In genomic region chr13:113825851-113826250, GRCh38 we compare ENCODE assay signal across 17 cellular contexts. TPM values are rescaled to one million over a fixed set of nuclear protein-coding genes. Genes with fewer than 3 reads are reported as not detected.
A peak's percentile ranks its signal among the peaks of the same experiment; 100 is the strongest.
DNase-seq lines count a peak whose midpoint lies in the region; ATAC-seq and TF ChIP-seq lines count a peak whose summit lies in the region.
"Had no signal": no experiment of that assay in that cellular context is flagged by ENCODE, and none has a peak within 500 bp of the region (broad histone marks: within the 10 kb centered on the region; RNA-seq: fewer than 3 reads in every experiment).

No MANE protein-coding gene starts in this region.

- TF ChIP-seq POLR2A in esophagus squamous epithelium (IDR thresholded peaks at IDR 0.05) = no peak

- DNase-seq in GM23338 (ENCODE audit: low spot score) = no peak
- DNase-seq in RWPE1 (ENCODE audit: low spot score) = no peak
- DNase-seq in esophagus squamous epithelium (lab: John Stamatoyannopoulos, UW) = no peak
- no peak for DNase-seq in stimulated activated effector memory CD8-positive, alpha-beta T cell treated with anti-CD3 and anti-CD28 coated beads, Interleukin-12 subunit alpha, Interleukin-12 subunit beta, amount 100 ng/mL, for 72 hours (ENCODE audit: low spot score in 2 of 2)
- no peak for DNase-seq in SW 1271 (lab: John Stamatoyannopoulos, UW)
- DNase-seq in effector CD4-positive, alpha-beta T cell = no peak
- DNase-seq: H7, MG63, NCI-H1048, NCI-H1436 treated with DMSO at 0.1 percent for 48 hours, NCI-H2029, NCI-H2171, NCI-H526, PC-3 had no signal

- intact Hi-C loops in esophagus squamous epithelium (cut with DNase I) = no loop called here

- no peaks in the 10 kb centered on the region for H3K9me3 ChIP-seq in esophagus squamous epithelium
- H3K9me3 ChIP-seq: MG63 had no signal

- no peak overlapping the region for H3K27ac Mint-ChIP-seq in GM23338
- H3K27ac Mint-ChIP-seq in stimulated activated effector memory CD8-positive, alpha-beta T cell treated with anti-CD3 and anti-CD28 coated beads, Interleukin-12 subunit alpha, Interleukin-12 subunit beta, amount 100 ng/mL, for 72 hours = peak overlapping the region; percentile 15

- no peak overlapping the region for H2AFZ ChIP-seq in GM23338

- 83 to 89% methylated on average over 4 to 9 of the region's 16 CpGs for WGBS in esophagus squamous epithelium, 2 donors

- peaks cover 38% of the 10 kb centered on the region for H3K36me3 Mint-ChIP-seq in GM23338 (ENCODE audit: low read depth)
- H3K36me3 Mint-ChIP-seq in stimulated activated effector memory CD8-positive, alpha-beta T cell treated with anti-CD3 and anti-CD28 coated beads, Interleukin-12 subunit alpha, Interleukin-12 subunit beta, amount 100 ng/mL, for 72 hours = no peaks in the 10 kb centered on the region

- peaks cover 6% of the 10 kb centered on the region for H3K27me3 Mint-ChIP-seq in GM23338 (ENCODE audit: insufficient read depth, low read depth, poor library complexity)

- TF ChIP-seq CTCF in GM23338 (conservative IDR thresholded peaks at IDR 0.05; ENCODE audit: low read depth in 2 of 2) = peak; percentile 14 to 22; a peak in 1 of 4 replicates
- no peak for TF ChIP-seq CTCF in RWPE1 (conservative IDR thresholded peaks at IDR 0.05; ENCODE audit: low read depth)
- no peak for TF ChIP-seq CTCF in esophagus squamous epithelium (IDR thresholded peaks at IDR 0.05)

- H3K79me2 ChIP-seq in GM23338 (replicated peaks; ENCODE audit: insufficient read depth) = no peaks in the 10 kb centered on the region

- H3K9me3 Mint-ChIP-seq in GM23338 = peaks cover 2% of the 10 kb centered on the region; the same call in 1 of the 3 replicates
- H3K9me3 Mint-ChIP-seq in stimulated activated effector memory CD8-positive, alpha-beta T cell treated with anti-CD3 and anti-CD28 coated beads, Interleukin-12 subunit alpha, Interleukin-12 subunit beta, amount 100 ng/mL, for 72 hours = no peaks in the 10 kb centered on the region

- H3K9me2 ChIP-seq in GM23338 (ENCODE audit: insufficient read depth) = no peaks in the 10 kb centered on the region

- H3K4me3 ChIP-seq in GM23338 = no peak overlapping the region
- H3K4me3 ChIP-seq in esophagus squamous epithelium = no peak overlapping the region
- H3K4me3 ChIP-seq: MG63 had no signal

- no peaks in the 10 kb centered on the region for H3F3A ChIP-seq in GM23338 (replicated peaks; ENCODE audit: low read depth)

- CTCF ChIA-PET in RWPE1 (lab: Yijun Ruan, JAX) = no interaction called here

- no peaks in the 10 kb centered on the region for H3K36me3 ChIP-seq in GM23338 (ENCODE audit: insufficient read depth)
- peaks cover 11 to 79% (median 16%) of the 10 kb centered on the region in 3 donors for H3K36me3 ChIP-seq in esophagus squamous epithelium

- H3K27me3 ChIP-seq in GM23338 (ENCODE audit: insufficient read depth) (no peaks in the 10 kb centered on the region), esophagus squamous epithelium (no peaks in the 10 kb centered on the region)
- H3K27me3 ChIP-seq: MG63 had no signal

- H3K4me1 ChIP-seq in GM23338 (ENCODE audit: insufficient read depth) (no peaks in the 10 kb centered on the region), esophagus squamous epithelium (peaks cover 8 to 25% (median 16%) of the 10 kb centered on the region in 3 donors)

- H3K27ac ChIP-seq in GM23338 (ENCODE audit: low read depth) = no peak overlapping the region
- peak overlapping the region; percentile 37 for H3K27ac ChIP-seq in RWPE1
- H3K27ac ChIP-seq in esophagus squamous epithelium = peak overlapping the region in 3 of 4 donors; percentile 28 to 45 (median 36)
- H3K27ac ChIP-seq: C4-2B, HL-60 had no signal

- POLR2A ChIA-PET in RWPE1 (lab: Yijun Ruan, JAX; ENCODE audit: low non-redundant PET) = no interaction called here

- no peak overlapping the region for H3K4me3 Mint-ChIP-seq in GM23338
- no peak overlapping the region for H3K4me3 Mint-ChIP-seq in stimulated activated effector memory CD8-positive, alpha-beta T cell treated with anti-CD3 and anti-CD28 coated beads, Interleukin-12 subunit alpha, Interleukin-12 subunit beta, amount 100 ng/mL, for 72 hours

- ATAC-seq in GM23338 (peak; percentile 24; the same call in 1 of the 3 replicates), SK-N-SH treated with all-trans-retinoic acid at 6 μM for 48 hours (no peak)
- ATAC-seq in stimulated activated effector memory CD8-positive, alpha-beta T cell treated with anti-CD3 and anti-CD28 coated beads, Interleukin-12 subunit alpha, Interleukin-12 subunit beta, amount 100 ng/mL, for 72 hours = no peak
- ATAC-seq: PC-3 had no signal

- no peaks in the 10 kb centered on the region for H4K20me1 ChIP-seq in GM23338 (replicated peaks; ENCODE audit: insufficient read depth)

- no peaks in the 10 kb centered on the region for H3K4me1 Mint-ChIP-seq in GM23338
- H3K4me1 Mint-ChIP-seq in stimulated activated effector memory CD8-positive, alpha-beta T cell treated with anti-CD3 and anti-CD28 coated beads, Interleukin-12 subunit alpha, Interleukin-12 subunit beta, amount 100 ng/mL, for 72 hours = no peaks in the 10 kb centered on the region

- H3K4me2 ChIP-seq in GM23338 = no peak overlapping the region

TF ChIP-seq in GM23338, 12 proteins besides CTCF, POLR2A, EP300 and RAD21 (continues in another document):
- TF ChIP-seq NANOG (IDR thresholded peaks at IDR 0.05; ENCODE audit: borderline replicate concordance) (no peak), POLR2AphosphoS5 (IDR thresholded peaks at IDR 0.05; ENCODE audit: low read depth) (no peak), REST (IDR thresholded peaks at IDR 0.05; ENCODE audit: unreplicated experiment) (no peak), CREB1 (CRISPR knock-in tag; IDR thresholded peaks at IDR 0.05; ENCODE audit: low read depth) (no peak)

TF ChIP-seq in SK-N-SH treated with all-trans-retinoic acid at 6 μM for 48 hours, 23 proteins besides CTCF, POLR2A, EP300 and RAD21:
- TF ChIP-seq ESRRG (CRISPR knock-in tag; IDR thresholded peaks at IDR 0.05) (no peak), RARB (CRISPR knock-in tag; IDR thresholded peaks at IDR 0.05) (no peak), ZNF8 (CRISPR knock-in tag; IDR thresholded peaks at IDR 0.05) (no peak), ZFP30 (CRISPR knock-in tag; IDR thresholded peaks at IDR 0.05) (no peak)
TF ChIP-seq in SK-N-SH treated with all-trans-retinoic acid at 6 μM for 48 hours: peak in this region for 0.

RNA-seq across cellular contexts. Expression of gene GAS6, which starts 38.0 kb away (rescaled TPM):
- 18.0 and 21.2 TPM in 2 replicates for total RNA-seq in GM23338 (2014; rRNA removed; shearing (Covaris generic))
- 7.9 and 8.8 TPM in 2 replicates for polyA plus RNA-seq in GM23338 (2016; fragmentation: Nextera tagmentation; extraction: Ambion mirVana)
- 100 to 1,000 TPM in 1 of 4 donors, 10 to 100 TPM in 3; 43.0 to 112 (median 68.5) TPM for total RNA-seq in esophagus squamous epithelium

Comparison
In these comparisons a context has a peak if more than half of its experiments do, and no peak if none do; other contexts are left out.
1. CTCF ChIP-seq: peak in GM23338 (2 of 2); none in RWPE1 (single experiment) and esophagus squamous epithelium (0 of 6).